Comparison of ENCODE assay signal across 15 cellular contexts in the genomic region with DNA sequence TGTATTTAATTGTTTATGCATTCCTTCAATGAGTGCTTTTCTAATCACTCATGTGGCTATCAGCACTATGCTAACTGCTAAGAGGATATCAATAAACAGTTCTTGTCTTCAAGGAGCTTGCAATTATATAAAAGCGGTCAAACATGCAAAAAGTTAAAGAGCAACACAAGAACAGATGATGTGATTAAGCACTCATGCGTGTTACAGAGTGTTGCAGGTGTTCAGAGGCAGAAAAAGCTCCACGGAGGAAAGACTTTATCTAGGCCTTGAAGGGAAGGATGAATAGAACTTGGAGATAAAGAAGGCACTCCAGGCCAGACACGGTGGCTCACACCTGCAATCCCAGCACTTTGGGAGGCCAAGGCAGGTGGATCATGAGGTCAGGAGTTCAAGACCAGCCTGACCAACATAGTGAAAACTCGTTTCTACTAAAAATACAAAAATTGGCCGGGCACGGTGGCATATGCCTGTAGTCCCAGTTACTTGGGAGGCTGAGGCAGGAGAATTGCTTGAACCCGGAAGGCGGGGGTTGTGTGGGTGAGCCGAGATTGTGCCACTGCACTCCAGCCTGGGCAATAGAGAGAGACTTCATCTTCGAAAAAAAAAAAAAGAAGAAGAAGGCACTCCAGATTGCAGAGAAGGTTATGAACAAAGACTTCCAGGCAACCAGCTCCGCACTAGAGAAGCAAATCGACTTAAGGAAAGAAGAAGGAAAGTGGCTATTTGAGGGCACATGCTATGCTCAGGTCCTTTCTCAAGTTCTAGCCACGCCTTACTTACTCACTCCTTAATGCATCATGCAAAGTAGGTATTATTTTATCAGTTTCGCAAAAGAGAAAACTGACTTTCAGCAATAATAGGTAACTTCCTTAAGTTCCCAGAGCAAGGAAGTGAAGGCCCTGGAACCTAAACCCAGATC. TPM values are rescaled to one million over a fixed set of nuclear protein-coding genes. Genes with fewer than 3 reads are reported as not detected.
A peak's percentile ranks its signal among the peaks of the same experiment; 100 is the strongest.
DNase-seq lines count a peak whose midpoint lies in the region; ATAC-seq and TF ChIP-seq lines count a peak whose summit lies in the region.
"Had no signal": no experiment of that assay in that cellular context is flagged by ENCODE, and none has a peak within 500 bp of the region (broad histone marks: within the 10 kb centered on the region; RNA-seq: fewer than 3 reads in every experiment).

No MANE protein-coding gene starts in this region.

- peak overlapping the region; percentile 49 for H3K27ac Mint-ChIP-seq in activated CD4-positive, alpha-beta memory T cell treated with anti-CD3 and anti-CD28 coated beads for 36 hours
- H3K27ac Mint-ChIP-seq: brain had no signal

- H3K36me3 ChIP-seq in KOPT-K1 (ENCODE audit: insufficient read depth, low read length), result peaks cover 41% of the 10 kb centered on the region
- H3K36me3 ChIP-seq in SJCRH30, result no peaks in the 10 kb centered on the region
- H3K36me3 ChIP-seq in body of pancreas (replicated peaks in 1 of 2; ENCODE audit: insufficient read depth in 1 of 2, low read depth in 2 of 2), result no peaks in the 10 kb centered on the region

- H3K27me3 ChIP-seq in SJCRH30 (no peaks in the 10 kb centered on the region), body of pancreas (no peaks in the 10 kb centered on the region)

- no peaks in the 10 kb centered on the region for H3K27me3 Mint-ChIP-seq in activated CD4-positive, alpha-beta memory T cell treated with anti-CD3 and anti-CD28 coated beads for 36 hours

- intact Hi-C loops in activated CD4-positive, alpha-beta memory T cell treated with anti-CD3 and anti-CD28 coated beads for 36 hours (cut with micrococcal nuclease), result no loop called here
- intact Hi-C loops in body of pancreas (cut with DNase I), result no loop called here

- 70 to 82% methylated on average over 15 of the region's 15 CpGs for WGBS in body of pancreas, 2 donors

- ATAC-seq in GM21390 (IDR thresholded peaks at IDR 0.05; ENCODE audit: unreplicated experiment) (no peak), body of pancreas (no peak)

- H3K4me1 ChIP-seq in SJCRH30, result peaks cover 28% of the 10 kb centered on the region
- H3K4me1 ChIP-seq in body of pancreas, result peaks cover 36% of the 10 kb centered on the region

- H3K27ac ChIP-seq in KOPT-K1 (ENCODE audit: low read depth, low read length, poor library complexity, severe bottlenecking) (peak overlapping the region; percentile 98), SJCRH30 (no peak overlapping the region), body of pancreas (peak overlapping the region in 1 of 4 donors; percentile 14)

- H3K9me3 ChIP-seq in KOPT-K1 (ENCODE audit: insufficient read depth, low read length, poor library complexity, severe bottlenecking), result no peaks in the 10 kb centered on the region
- no peaks in the 10 kb centered on the region for H3K9me3 ChIP-seq in SJCRH30 (replicated peaks)
- no peaks in the 10 kb centered on the region for H3K9me3 ChIP-seq in body of pancreas

- H3K36me3 Mint-ChIP-seq in activated CD4-positive, alpha-beta memory T cell treated with anti-CD3 and anti-CD28 coated beads for 36 hours, result peaks cover 37% of the 10 kb centered on the region
- H3K36me3 Mint-ChIP-seq: brain had no signal

- no peak for TF ChIP-seq POLR2A in body of pancreas (IDR thresholded peaks at IDR 0.05)

- H3K9me3 Mint-ChIP-seq in activated CD4-positive, alpha-beta memory T cell treated with anti-CD3 and anti-CD28 coated beads for 36 hours, result no peaks in the 10 kb centered on the region

- no peak for TF ChIP-seq CTCF in body of pancreas (IDR thresholded peaks at IDR 0.05)

- POLR2A ChIA-PET in activated CD4-positive, alpha-beta memory T cell treated with anti-CD3 and anti-CD28 coated beads for 36 hours (lab: Charles Lee), result interaction anchor here (1.0 kb wide), 1 partner anchor 14 kb away, joined by 3 read pairs; a partner anchor contains a TSS

- H3K4me3 Mint-ChIP-seq in activated CD4-positive, alpha-beta memory T cell treated with anti-CD3 and anti-CD28 coated beads for 36 hours, result no peak overlapping the region
- H3K4me3 Mint-ChIP-seq: brain had no signal

- CTCF ChIA-PET in activated CD4-positive, alpha-beta memory T cell treated with anti-CD3 and anti-CD28 coated beads for 36 hours (lab: Charles Lee), result interaction anchor here (1.0 kb wide), 1 partner anchor 120 kb away, joined by 3 read pairs; no protein-coding TSS in a partner anchor

- H3K4me3 ChIP-seq in SJCRH30 (no peak overlapping the region), body of pancreas (no peak overlapping the region)

- peaks cover 79% of the 10 kb centered on the region for H3K4me1 Mint-ChIP-seq in activated CD4-positive, alpha-beta memory T cell treated with anti-CD3 and anti-CD28 coated beads for 36 hours (ENCODE audit: low read depth)

- DNase-seq in activated CD4-positive, CD25-positive, alpha-beta regulatory T cell treated with anti-CD3 and anti-CD28 coated beads, Interleukin-2, amount 50 U/mL, for 72 hours, result peak; percentile 21
- DNase-seq in activated CD4-positive, CD25-positive, alpha-beta regulatory T cell (lab: John Stamatoyannopoulos, UW), result no peak
- DNase-seq in activated CD4-positive, alpha-beta memory T cell treated with anti-CD3 and anti-CD28 coated beads for 36 hours, result no peak
- DNase-seq in medulla oblongata (ENCODE audit: extremely low spot score) (peak; percentile 2), SJCRH30 (no peak), body of pancreas (no peak)
- DNase-seq: activated CD4-positive, alpha-beta T cell treated with anti-CD3 and anti-CD28 coated beads, Interleukin-2, amount 50 U/mL, for 1 hour; activated effector memory CD4-positive, alpha-beta T cell treated with Interleukin-2 at 50 U/mL for 16 hours; foreskin fibroblast; NCI-H510A had no signal

RNA-seq across cellular contexts. Expression of a gene that starts 13.8 kb away (rescaled TPM):
- total RNA-seq in activated CD4-positive, alpha-beta memory T cell treated with anti-CD3 and anti-CD28 coated beads for 36 hours, result 100 to 1,000 TPM; 476 to 488 TPM
- total RNA-seq in SJCRH30 (2014; rRNA removed; shearing (Covaris generic)), result not detected in 2 replicates
- 1 to 10 TPM in 1 of 2 donors, under 1 TPM in 1; 0.99 to 3.1 TPM for total RNA-seq in body of pancreas
- total RNA-seq: lung microvascular endothelial cell, skeletal muscle tissue had no signal

RNA-seq across cellular contexts. Expression of a gene that starts 24.1 kb away (rescaled TPM):
- 100 to 1,000 TPM; 321 to 346 TPM for total RNA-seq in activated CD4-positive, alpha-beta memory T cell treated with anti-CD3 and anti-CD28 coated beads for 36 hours
- total RNA-seq in SJCRH30 (2014; rRNA removed; shearing (Covaris generic)), result not detected in 2 replicates
- total RNA-seq in body of pancreas, result 1 to 10 TPM in 1 of 2 donors, not detected in 1; 1.6 TPM
- total RNA-seq: lung microvascular endothelial cell, skeletal muscle tissue had no signal

RNA-seq across cellular contexts. Expression of a gene that starts 25.8 kb away (rescaled TPM):
- total RNA-seq in activated CD4-positive, alpha-beta memory T cell treated with anti-CD3 and anti-CD28 coated beads for 36 hours, result 100 to 1,000 TPM; 137 to 138 TPM
- total RNA-seq in SJCRH30 (2014; rRNA removed; shearing (Covaris generic)), result not detected in 2 replicates
- not detected for total RNA-seq in body of pancreas
- total RNA-seq: lung microvascular endothelial cell had no signal

RNA-seq across cellular contexts. Expression of a gene that starts 41.0 kb away (rescaled TPM):
- total RNA-seq in activated CD4-positive, alpha-beta memory T cell treated with anti-CD3 and anti-CD28 coated beads for 36 hours, result 10 to 100 TPM; 39.1 to 40.4 TPM
- 32.8 and 34.7 TPM in 2 replicates for total RNA-seq in SJCRH30 (2014; rRNA removed; shearing (Covaris generic))
- total RNA-seq in body of pancreas, result 10 to 100 TPM; 29.6 to 31.3 TPM

RNA-seq across cellular contexts. Expression of a gene that starts 54.3 kb away (rescaled TPM):
- 10 to 100 TPM; 15.8 to 17.8 TPM for total RNA-seq in activated CD4-positive, alpha-beta memory T cell treated with anti-CD3 and anti-CD28 coated beads for 36 hours
- not detected in 2 replicates for total RNA-seq in SJCRH30 (2014; rRNA removed; shearing (Covaris generic))
- 10 to 100 TPM; 19.7 to 48.5 TPM for total RNA-seq in body of pancreas

Comparison
In these comparisons a context has a peak if more than half of its experiments do, and no peak if none do; other contexts are left out.
1. DNase-seq: peak in activated CD4-positive, CD25-positive, alpha-beta regulatory T cell treated with anti-CD3 and anti-CD28 coated beads, Interleukin-2, amount 50 U/mL, for 72 hours (single experiment) and medulla oblongata (single experiment); none in activated CD4-positive, CD25-positive, alpha-beta regulatory T cell (0 of 4), activated CD4-positive, alpha-beta memory T cell treated with anti-CD3 and anti-CD28 coated beads for 36 hours (single experiment), SJCRH30 (0 of 2) and body of pancreas (0 of 4).
2. RNA of a gene that starts 13.8 kb away (total RNA-seq): 476 to 488 TPM in activated CD4-positive, alpha-beta memory T cell treated with anti-CD3 and anti-CD28 coated beads for 36 hours; 0.99 to 3.1 TPM in body of pancreas and not detected in SJCRH30; every median in the first group is over 100 times any median in the second.
3. RNA of a gene that starts 24.1 kb away (total RNA-seq): 321 to 346 TPM in activated CD4-positive, alpha-beta memory T cell treated with anti-CD3 and anti-CD28 coated beads for 36 hours; 1.6 TPM in body of pancreas and not detected in SJCRH30; every median in the first group is over 100 times any median in the second.
4. RNA of a gene that starts 25.8 kb away (total RNA-seq): 137 to 138 TPM in activated CD4-positive, alpha-beta memory T cell treated with anti-CD3 and anti-CD28 coated beads for 36 hours; not detected in SJCRH30 and not detected in body of pancreas; every median in the first group is over 100 times any median in the second.